Comparison of ENCODE assay signal across 23 cellular contexts in genomic region chr2:16071039-16071864, GRCh38.
DNase-seq lines count a peak whose midpoint lies in the region; ATAC-seq and TF ChIP-seq lines count a peak whose summit lies in the region.
"Had no signal": no experiment of that assay in that cellular context is flagged by ENCODE, and none has a peak within 500 bp of the region (broad histone marks: within the 10 kb centered on the region; RNA-seq: fewer than 3 reads in every experiment).

No MANE protein-coding gene starts in this region.

- no peaks in the 10 kb centered on the region for H3K9me3 ChIP-seq in SK-N-SH
- H3K9me3 ChIP-seq: SJSA1 had no signal

- no peak overlapping the region for H3K4me3 ChIP-seq in SK-N-SH (ENCODE audit: low read depth in 2 of 2, low read length in 1 of 2)
- H3K4me3 ChIP-seq: SJSA1 had no signal

- 54% methylated on average over 14 of the region's 14 CpGs for WGBS in SK-N-SH (ENCODE audit: low lambda C conversion rate)

- H4K20me1 ChIP-seq in SK-N-SH (ENCODE audit: insufficient read depth) = no peaks in the 10 kb centered on the region

- H3K9me2 ChIP-seq in SK-N-SH = no peaks in the 10 kb centered on the region

- no peaks in the 10 kb centered on the region for H3K79me2 ChIP-seq in SK-N-SH (ENCODE audit: insufficient read depth)

- H3K4me2 ChIP-seq in SK-N-SH = no peak overlapping the region

- ATAC-seq in SK-N-SH treated with all-trans-retinoic acid at 6 μM for 48 hours = no peak
- no peak for ATAC-seq in HG03095 (IDR thresholded peaks at IDR 0.05; ENCODE audit: unreplicated experiment)

- no peak for TF ChIP-seq RAD21 in SK-N-SH (IDR thresholded peaks at IDR 0.05; ENCODE audit: low read length)

- no peak overlapping the region for H2AFZ ChIP-seq in SK-N-SH (ENCODE audit: low read depth)

- H3K27me3 ChIP-seq in SK-N-SH (ENCODE audit: insufficient read depth) = no peaks in the 10 kb centered on the region
- H3K27me3 ChIP-seq: SJSA1 had no signal

- no peak overlapping the region for H3K9ac ChIP-seq in SK-N-SH

- H3K36me3 ChIP-seq in SK-N-SH (replicated peaks in 1 of 2; ENCODE audit: control insufficient read depth in 1 of 2, insufficient read depth in 2 of 2, low read length in 1 of 2) = no peaks in the 10 kb centered on the region
- H3K36me3 ChIP-seq: SJSA1 had no signal

- H3K4me1 Mint-ChIP-seq in neural crest cell (peaks cover 68% of the 10 kb centered on the region), type B pancreatic cell (ENCODE audit: unreplicated experiment) (peaks cover 42% of the 10 kb centered on the region)
- H3K4me1 Mint-ChIP-seq: CD14-positive monocyte had no signal

- H3K36me3 Mint-ChIP-seq in neural crest cell (ENCODE audit: low read depth) (no peaks in the 10 kb centered on the region), type B pancreatic cell (no peaks in the 10 kb centered on the region)
- H3K36me3 Mint-ChIP-seq: CD14-positive monocyte had no signal

- peak overlapping the region; percentile 71 for H3K4me3 Mint-ChIP-seq in neural crest cell
- peak overlapping the region; percentile 45 for H3K4me3 Mint-ChIP-seq in type B pancreatic cell
- H3K4me3 Mint-ChIP-seq: CD14-positive monocyte, HFFc6 had no signal

- peak overlapping the region; percentile 99 for H3K27ac Mint-ChIP-seq in neural crest cell (ENCODE audit: unreplicated experiment)
- H3K27ac Mint-ChIP-seq in type B pancreatic cell = peak overlapping the region; percentile 48
- H3K27ac Mint-ChIP-seq: CD14-positive monocyte, HFFc6 had no signal

- H3K27me3 Mint-ChIP-seq in neural crest cell (ENCODE audit: low read depth) (no peaks in the 10 kb centered on the region), type B pancreatic cell (no peaks in the 10 kb centered on the region)

- POLR2A ChIA-PET in SK-N-SH (lab: Yijun Ruan, JAX) = no interaction called here

- H3K4me1 ChIP-seq in SK-N-SH (ENCODE audit: control insufficient read depth in 1 of 2, insufficient read depth in 2 of 2, low read depth in 1 of 2, low read length in 1 of 2) = peaks cover 0 to 13% of the 10 kb centered on the region in 2 experiments; a peak in 1 of 4 replicates
- H3K4me1 ChIP-seq: SJSA1 had no signal

- CTCF ChIA-PET in SK-N-SH (lab: Yijun Ruan, JAX) = no interaction called here

- no peak for DNase-seq in SK-N-SH
- no peak for DNase-seq in neural crest cell (ENCODE audit: low read depth, low spot score)
- no peak for DNase-seq in type B pancreatic cell (ENCODE audit: extremely low spot score, unreplicated experiment)
- DNase-seq in stimulated activated CD4-positive, alpha-beta T cell treated with anti-CD3 and anti-CD28 coated beads, Interleukin-12 subunit alpha, Interleukin-12 subunit beta, amount 100 ng/mL, for 4 hours = no peak
- DNase-seq in GM13976 (ENCODE audit: low spot score) = no peak
- DNase-seq: 8988T, AML-193, DMS79, HFFc6, KG1, NCI-H1092, NCI-H1436, NCI-H187 treated with DMSO at 0.1 percent for 48 hours, NCI-H2107, NCI-H446 treated with DMSO at 0.1 percent for 48 hours, NCI-H526 treated with DMSO at 0.1 percent for 48 hours, OCI-M1, SW 1271 had no signal

- H3K9me3 Mint-ChIP-seq in neural crest cell (no peaks in the 10 kb centered on the region), type B pancreatic cell (no peaks in the 10 kb centered on the region)

- in situ Hi-C loops in GM13976 (cut with MboI; ENCODE audit: low sequenced_read_pairs, unreplicated experiment) = no loop called here

- H3K27ac ChIP-seq in SK-N-SH (ENCODE audit: low read depth in 2 of 2, low read length in 1 of 2) (no peak overlapping the region), cingulate gyrus (ENCODE audit: low read depth, low read length) (peak overlapping the region; percentile 97)
- H3K27ac ChIP-seq: SJSA1 had no signal

- TF ChIP-seq CTCF in SK-N-SH (IDR thresholded peaks at IDR 0.05) (no peak), neural crest cell (conservative IDR thresholded peaks at IDR 0.05) (no peak), type B pancreatic cell (conservative IDR thresholded peaks at IDR 0.05) (no peak), GM13976 (IDR thresholded peaks at IDR 0.05; ENCODE audit: borderline replicate concordance, control extremely low read depth, extremely low read depth, insufficient read depth, missing control alignments) (no peak)

- TF ChIP-seq EP300 in SK-N-SH (IDR thresholded peaks at IDR 0.05; ENCODE audit: borderline replicate concordance in 1 of 2, low read depth in 1 of 2, low read length in 1 of 2) = no peak

- H3F3A ChIP-seq in SK-N-SH (replicated peaks; ENCODE audit: insufficient read depth) = no peaks in the 10 kb centered on the region

TF ChIP-seq in SK-N-SH treated with all-trans-retinoic acid at 6 μM for 48 hours, 23 proteins besides CTCF, POLR2A, EP300 and RAD21:
- TF ChIP-seq POU6F1 (CRISPR knock-in tag; IDR thresholded peaks at IDR 0.05; ENCODE audit: borderline replicate concordance, low read depth) (no peak), ZFP3 (CRISPR knock-in tag; IDR thresholded peaks at IDR 0.05) (peak; percentile 79; the same call in 1 of the 2 replicates), ZNF8 (CRISPR knock-in tag; IDR thresholded peaks at IDR 0.05) (no peak)

TF ChIP-seq in SK-N-SH, 30 proteins besides CTCF, POLR2A, EP300 and RAD21:
- no peak for TF ChIP-seq USF2 (IDR thresholded peaks at IDR 0.05; ENCODE audit: borderline replicate concordance, low read depth, low read length)
- no peak for TF ChIP-seq GABPA (IDR thresholded peaks at IDR 0.05; ENCODE audit: low read depth)
- TF ChIP-seq NFIC (IDR thresholded peaks at IDR 0.05; ENCODE audit: borderline replicate concordance) = no peak
- TF ChIP-seq RXRA (IDR thresholded peaks at IDR 0.05; ENCODE audit: borderline replicate concordance, low read depth) = no peak
- TF ChIP-seq TAF1 (IDR thresholded peaks at IDR 0.05; ENCODE audit: borderline replicate concordance, low read depth, low read length) = no peak
- no peak for TF ChIP-seq SIN3A (IDR thresholded peaks at IDR 0.05; ENCODE audit: borderline replicate concordance, low read depth, low read length)
- no peak for TF ChIP-seq NRF1 (IDR thresholded peaks at IDR 0.05; ENCODE audit: low read depth, low read length)
- TF ChIP-seq MEF2A (IDR thresholded peaks at IDR 0.05; ENCODE audit: borderline replicate concordance, low read depth) = no peak
